Comparison of ENCODE assay signal across 9 cellular contexts in genomic region chr17:5122056-5122455, GRCh38. TPM values are rescaled to one million over a fixed set of nuclear protein-coding genes. Genes with fewer than 3 reads are reported as not detected.
DNase-seq lines count a peak whose midpoint lies in the region; ATAC-seq, FAIRE-seq and TF ChIP-seq lines count a peak whose summit lies in the region.
"Not testable (repeated sequence)": the region's sequence is repeated elsewhere in the genome, so short reads cannot be mapped to it uniquely, and the experiment has no call there.
"Had no signal": no experiment of that assay in that cellular context is flagged by ENCODE, and none has a peak within 500 bp of the region (broad histone marks: within the 10 kb centered on the region; RNA-seq: fewer than 3 reads in every experiment).

No MANE protein-coding gene starts in this region.

- not testable (repeated sequence) for H3K9ac ChIP-seq in mesendoderm (ENCODE audit: low read length); smooth muscle cell (ENCODE audit: low read depth)

- not testable (repeated sequence) for H3K4me1 ChIP-seq in A549; mesendoderm (ENCODE audit: control insufficient read depth, low read depth, low read length); ovary (ENCODE audit: insufficient read depth); smooth muscle cell (ENCODE audit: low read depth)

- not testable (repeated sequence) for H2BK5ac ChIP-seq in mesendoderm (ENCODE audit: low read length)

- H4K5ac ChIP-seq in mesendoderm (ENCODE audit: low read length), result not testable (repeated sequence)

- TF ChIP-seq POLR2A in A549 (IDR thresholded peaks at IDR 0.05; ENCODE audit: low read length); ovary (IDR thresholded peaks at IDR 0.05): not testable (repeated sequence)

- ATAC-seq in A549, result not testable (repeated sequence)

- peak overlapping the region; percentile 71 for H3K4me2 ChIP-seq in A549
- not testable (repeated sequence) for H3K4me2 ChIP-seq in mesendoderm (ENCODE audit: low read length)
- peak overlapping the region; percentile 98 for H3K4me2 ChIP-seq in smooth muscle cell

- H3K4me3 Mint-ChIP-seq in T-helper 2 cell treated with Interferon-gamma antibody and Interleukin-4, amounts not matched to agents 5 μg/mL and 100 μg/mL, for 36 hours, result peak overlapping the region; percentile 17
- peak overlapping the region in 4 of 5 experiments; percentile 30 to 58 (median 42) for H3K4me3 Mint-ChIP-seq in brain

- intact Hi-C loops in ovary (cut with DNase I), result not testable (repeated sequence)

- not testable (repeated sequence) for H4K20me1 ChIP-seq in smooth muscle cell (ENCODE audit: low read depth)

- H3K27me3 ChIP-seq in H7 (ENCODE audit: control insufficient read depth, insufficient read depth, low read length), result peaks cover 15% of the 10 kb centered on the region
- H3K27me3 ChIP-seq in mesendoderm (ENCODE audit: insufficient read depth, low read length, poor library complexity); ovary; smooth muscle cell (ENCODE audit: low read depth): not testable (repeated sequence)

- H2AFZ ChIP-seq in smooth muscle cell (ENCODE audit: low read depth), result peak overlapping the region; percentile 96

- not testable (repeated sequence) for TF ChIP-seq CTCF in A549 (IDR thresholded peaks at IDR 0.05); brain (conservative IDR thresholded peaks at IDR 0.05); foreskin fibroblast (IDR thresholded peaks at IDR 0.05; ENCODE audit: low read depth, low read length); ovary (IDR thresholded peaks at IDR 0.05); smooth muscle cell (IDR thresholded peaks at IDR 0.05; ENCODE audit: borderline replicate concordance, insufficient read depth, poor library complexity, severe bottlenecking)

- not testable (repeated sequence) for H3K9me3 ChIP-seq in A549; ovary; smooth muscle cell (replicated peaks; ENCODE audit: low read depth)

- H3K4ac ChIP-seq in mesendoderm (ENCODE audit: low read depth, low read length), result not testable (repeated sequence)

- POLR2A ChIA-PET in A549 (lab: Yijun Ruan, JAX), result not testable (repeated sequence)

- not testable (repeated sequence) for TF ChIP-seq RAD21 in A549 (conservative IDR thresholded peaks at IDR 0.05 in 1 of 2, IDR thresholded peaks at IDR 0.05 in 1 of 2)

- not testable (repeated sequence) for H3K36me3 ChIP-seq in H7 (replicated peaks; ENCODE audit: control insufficient read depth, insufficient read depth, low read length); mesendoderm (ENCODE audit: control insufficient read depth, insufficient read depth, low read length); ovary; smooth muscle cell (ENCODE audit: low read depth)

- FAIRE-seq in A549 (lab: Jason Lieb, UNC), result not testable (repeated sequence)

- H3K56ac ChIP-seq in mesendoderm (ENCODE audit: low read length), result peak overlapping the region; percentile 66

- H3K18ac ChIP-seq in mesendoderm (ENCODE audit: low read length), result not testable (repeated sequence)

- not testable (repeated sequence) for H3K27ac ChIP-seq in A549; mesendoderm (ENCODE audit: low read depth, low read length); smooth muscle cell (ENCODE audit: low read depth)
- peak overlapping the region in 1 of 2 donors; percentile 65 for H3K27ac ChIP-seq in ovary

- H3K79me2 ChIP-seq in mesendoderm (ENCODE audit: control insufficient read depth, insufficient read depth, low read length); smooth muscle cell (ENCODE audit: low read depth): not testable (repeated sequence)

- not testable (repeated sequence) for H3K36me3 Mint-ChIP-seq in T-helper 2 cell treated with Interferon-gamma antibody and Interleukin-4, amounts not matched to agents 5 μg/mL and 100 μg/mL, for 36 hours (ENCODE audit: low read depth); brain

- H3K4me1 Mint-ChIP-seq in T-helper 2 cell treated with Interferon-gamma antibody and Interleukin-4, amounts not matched to agents 5 μg/mL and 100 μg/mL, for 36 hours (ENCODE audit: low read depth), result not testable (repeated sequence)
- peaks cover 18% of the 10 kb centered on the region for H3K4me1 Mint-ChIP-seq in brain

- not testable (repeated sequence) for H3K79me1 ChIP-seq in mesendoderm (ENCODE audit: low read length)

- H3F3A ChIP-seq in smooth muscle cell (ENCODE audit: low read depth), result not testable (repeated sequence)

- not testable (repeated sequence) for H2BK120ac ChIP-seq in mesendoderm (ENCODE audit: low read depth, low read length)

- not testable (repeated sequence) for H3K9me3 Mint-ChIP-seq in T-helper 2 cell treated with Interferon-gamma antibody and Interleukin-4, amounts not matched to agents 5 μg/mL and 100 μg/mL, for 36 hours
- peaks cover 0 to 10% (median 3%) of the 10 kb centered on the region in 5 experiments for H3K9me3 Mint-ChIP-seq in brain

- H3K4me3 ChIP-seq in A549; mesendoderm (ENCODE audit: low read length); ovary: not testable (repeated sequence)
- H3K4me3 ChIP-seq in H7 (ENCODE audit: insufficient read depth, low read depth, low read length) (peak overlapping the region; percentile 63; the same call in 1 of the 2 replicates), foreskin fibroblast (ENCODE audit: low read depth in 1 of 2, low read length in 2 of 2) (peak overlapping the region; percentile 40 to 51), smooth muscle cell (peak overlapping the region; percentile 77)

- not testable (repeated sequence) for H3K23ac ChIP-seq in mesendoderm (ENCODE audit: low read length)

- not testable (repeated sequence) for H4K8ac ChIP-seq in mesendoderm (ENCODE audit: low read depth, low read length)

- not testable (repeated sequence) for H3K27ac Mint-ChIP-seq in T-helper 2 cell treated with Interferon-gamma antibody and Interleukin-4, amounts not matched to agents 5 μg/mL and 100 μg/mL, for 36 hours
- H3K27ac Mint-ChIP-seq in brain, result peak overlapping the region in 2 of 5 experiments; percentile 43 to 88

- not testable (repeated sequence) for H2AK5ac ChIP-seq in mesendoderm (ENCODE audit: low read length)

- not testable (repeated sequence) for DNase-seq in A549 (ENCODE audit: low read depth in 1 of 2, low spot score in 1 of 2); H7; T-helper 2 cell treated with Interferon-gamma antibody and Interleukin-4, amounts not matched to agents 5 μg/mL and 100 μg/mL, for 36 hours (ENCODE audit: low spot score); mesendoderm; smooth muscle cell (lab: John Stamatoyannopoulos, UW; ENCODE audit: unreplicated experiment)
- peak in 1 of 2 donors; percentile 22 for DNase-seq in foreskin fibroblast
- DNase-seq in ovary, result peak in 3 of 5 donors; percentile 2 to 11 (median 9)

- not testable (repeated sequence) for TF ChIP-seq EP300 in A549 (IDR thresholded peaks at IDR 0.05); ovary (IDR thresholded peaks at IDR 0.05)

- WGBS in A549 (ENCODE audit: missing lambda C conversion rate), result 73% methylated on average over 7 of the region's 7 CpGs
- no CpG with 5 or more reads among the region's 7 CpGs for WGBS in mesendoderm (ENCODE audit: extremely low coverage, insufficient coverage, low lambda C conversion rate)
- 65 to 72% (median 66%) methylated on average over 7 of the region's 7 CpGs for WGBS in ovary, 3 donors
- 69% methylated on average over 6 of the region's 7 CpGs for WGBS in smooth muscle cell (ENCODE audit: low lambda C conversion rate)

- H3K27me3 Mint-ChIP-seq in T-helper 2 cell treated with Interferon-gamma antibody and Interleukin-4, amounts not matched to agents 5 μg/mL and 100 μg/mL, for 36 hours (ENCODE audit: low read depth), result peaks cover 52% of the 10 kb centered on the region
- H3K27me3 Mint-ChIP-seq in brain, result peaks cover 22% of the 10 kb centered on the region

- CTCF ChIA-PET in A549 (lab: Yijun Ruan, JAX), result not testable (repeated sequence)

- not testable (repeated sequence) for H2BK15ac ChIP-seq in mesendoderm (replicated peaks; ENCODE audit: low read depth)

RNA-seq across cellular contexts. Expression of gene USP6, which starts 6.2 kb away (rescaled TPM):
- polyA plus RNA-seq in A549 (2011; rRNA removed) (0.01 TPM in 2 replicates), A549 (2017; fragmentation: RNase III; extraction: RNeasy Plus Mini Kit Qiagen cat#74134 plus additional on column Dnase treatment) (0.04 to 0.09 TPM (median 0.07 TPM) in 3 replicates), brain (ENCODE audit: insufficient read depth, low read depth, low replicate concordance) (0.05 TPM), ovary (under 1 TPM; 0.20 to 0.68 TPM), smooth muscle cell (0.08 and 0.09 TPM in 2 replicates)
- under 0.01 TPM in 2 replicates for polyA plus RNA-seq in A549 (2012; cell fraction: cytosol; rRNA removed)
- polyA plus RNA-seq in A549 (2012; cell fraction: nucleus; rRNA removed), result 0.05 and 0.06 TPM in 2 replicates
- polyA minus RNA-seq in A549 (2011; rRNA and poly(A)+ RNA removed), result not detected in 2 replicates
- total RNA-seq in H7 (2014; rRNA removed; shearing (Covaris generic)), result 0.03 TPM in 1 of 2 replicates, not detected in the other
- 0.01 TPM for polyA plus RNA-seq in mesendoderm (2013, experiment 1 of 2)
- polyA plus RNA-seq in mesendoderm (2013, experiment 2 of 2), result 0.01 TPM
- total RNA-seq in ovary (1 to 10 TPM in 3 of 7 donors, under 1 TPM in 4; under 0.01 to 2.0 (median 0.86) TPM), smooth muscle cell (0.09 TPM in 1 of 2 replicates, not detected in the other)
- total RNA-seq: pulmonary artery endothelial cell had no signal

RNA-seq across cellular contexts. Expression of gene ZNF232, which starts 10.4 kb away (rescaled TPM):
- polyA plus RNA-seq in A549 (2011; rRNA removed) (4.9 and 5.1 TPM in 2 replicates), A549 (2017; fragmentation: RNase III; extraction: RNeasy Plus Mini Kit Qiagen cat#74134 plus additional on column Dnase treatment) (4.7 to 5.1 TPM (median 4.7 TPM) in 3 replicates), brain (ENCODE audit: insufficient read depth, low read depth, low replicate concordance) (30.9 TPM), ovary (10 to 100 TPM in 1 of 2 donors, 1 to 10 TPM in 1; 9.1 to 11.8 TPM), smooth muscle cell (12.8 and 13.0 TPM in 2 replicates)
- 1.9 and 2.1 TPM in 2 replicates for polyA plus RNA-seq in A549 (2012; cell fraction: cytosol; rRNA removed)
- polyA plus RNA-seq in A549 (2012; cell fraction: nucleus; rRNA removed), result 1.1 and 1.9 TPM in 2 replicates
- polyA minus RNA-seq in A549 (2011; rRNA and poly(A)+ RNA removed), result 2.5 and 2.8 TPM in 2 replicates
- 20.1 and 24.8 TPM in 2 replicates for total RNA-seq in H7 (2014; rRNA removed; shearing (Covaris generic))
- polyA plus RNA-seq in mesendoderm (2013, experiment 1 of 2), result 38.7 TPM
- 37.8 TPM for polyA plus RNA-seq in mesendoderm (2013, experiment 2 of 2)
- total RNA-seq in ovary (10 to 100 TPM in 4 of 7 donors, 1 to 10 TPM in 3; 7.8 to 15.3 (median 11.1) TPM), smooth muscle cell (11.2 and 12.5 TPM in 2 replicates)

RNA-seq across cellular contexts. Expression of gene ZFP3, which starts 43.8 kb away (rescaled TPM):
- 4.1 and 4.8 TPM in 2 replicates for polyA plus RNA-seq in A549 (2011; rRNA removed)
- polyA plus RNA-seq in A549 (2012; cell fraction: cytosol; rRNA removed), result 0.58 and 0.78 TPM in 2 replicates
- polyA plus RNA-seq in A549 (2012; cell fraction: nucleus; rRNA removed), result 0.48 and 0.78 TPM in 2 replicates
- polyA plus RNA-seq in A549 (2017; fragmentation: RNase III; extraction: RNeasy Plus Mini Kit Qiagen cat#74134 plus additional on column Dnase treatment), result 1.6 to 1.9 TPM (median 1.7 TPM) in 3 replicates
- polyA minus RNA-seq in A549 (2011; rRNA and poly(A)+ RNA removed), result 2.6 and 3.3 TPM in 2 replicates
- total RNA-seq in H7 (2014; rRNA removed; shearing (Covaris generic)), result 0.21 and 0.96 TPM in 2 replicates
- polyA plus RNA-seq in brain (ENCODE audit: insufficient read depth, low read depth, low replicate concordance), result 3.6 TPM
- polyA plus RNA-seq in mesendoderm (2013, experiment 1 of 2), result 0.18 TPM
- 0.18 TPM for polyA plus RNA-seq in mesendoderm (2013, experiment 2 of 2)
- 1 to 10 TPM; 3.6 to 8.4 (median 7.6) TPM for total RNA-seq in ovary
- polyA plus RNA-seq in ovary, result 1 to 10 TPM; 3.3 to 6.5 TPM
- 0.22 and 0.27 TPM in 2 replicates for total RNA-seq in smooth muscle cell
- 0.13 and 0.56 TPM in 2 replicates for polyA plus RNA-seq in smooth muscle cell
